In the genomic region with DNA sequence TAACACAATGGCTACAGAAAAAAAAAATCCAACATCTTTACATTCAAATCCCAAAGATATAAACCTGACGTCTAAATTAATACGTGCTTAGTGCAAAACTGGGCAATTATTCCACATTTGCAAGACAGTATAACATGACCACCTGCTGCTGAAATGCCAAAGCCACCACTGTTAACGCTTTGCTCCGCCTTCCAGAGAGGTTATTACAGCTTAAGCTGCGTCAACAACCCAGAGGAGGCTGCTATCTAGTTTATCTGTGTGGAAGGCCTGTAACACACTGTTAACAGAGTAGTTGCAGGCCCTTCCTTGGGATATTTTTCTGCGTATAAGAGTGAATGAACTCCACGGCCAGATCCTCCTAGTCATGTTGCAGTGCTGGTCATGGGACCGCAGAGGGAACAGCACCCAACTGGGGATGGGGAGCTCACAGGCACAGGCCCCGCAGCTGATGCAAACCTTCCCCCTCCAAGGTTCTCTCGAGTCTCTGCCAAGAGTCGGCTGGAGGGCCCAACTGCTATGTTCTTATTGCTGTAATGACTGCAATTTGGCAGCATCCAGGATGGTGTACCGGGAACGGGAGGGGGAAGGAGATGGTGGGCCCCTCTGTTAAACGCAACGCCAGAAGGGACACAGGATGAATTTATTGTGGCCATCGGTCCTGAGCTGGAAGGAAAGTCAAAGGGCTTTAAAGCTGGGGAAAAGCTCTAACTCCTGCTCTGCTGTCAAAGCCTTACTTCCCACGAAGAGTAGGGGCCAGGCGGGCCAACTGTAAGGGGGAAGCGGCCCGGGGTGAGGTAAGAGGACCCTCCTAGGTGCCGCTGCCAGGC, we compare ENCODE assay signal across 7 cellular contexts.
DNase-seq lines count a peak whose midpoint lies in the region; ATAC-seq lines count a peak whose summit lies in the region.

No MANE protein-coding gene starts in this region.

- ATAC-seq in GM18498 (IDR thresholded peaks at IDR 0.05; ENCODE audit: unreplicated experiment) (peak; percentile 13), HG02870 (IDR thresholded peaks at IDR 0.05; ENCODE audit: unreplicated experiment) (peak; percentile 14)

- peak overlapping the region; percentile 95 for H3K27ac ChIP-seq in layer of hippocampus (ENCODE audit: low read depth, low read length)

- H3K27me3 ChIP-seq in layer of hippocampus (ENCODE audit: control insufficient read depth, insufficient read depth, low read length) = no peaks in the 10 kb centered on the region

- DNase-seq in NCI-H187 treated with DMSO at 0.1 percent for 48 hours (lab: John Stamatoyannopoulos, UW) = peak; percentile 55
- peak; percentile 67 for DNase-seq in UCSD-AML1 (lab: John Stamatoyannopoulos, UW; ENCODE audit: unreplicated experiment)
- DNase-seq in cerebellar cortex (ENCODE audit: low spot score) = peak; percentile 74
- DNase-seq in stimulated activated CD4-positive, alpha-beta T cell treated with anti-CD3 and anti-CD28 coated beads, Interleukin-2, amount 100 ng/mL, for 24 hours = peak; percentile 41 to 50

Comparison
In these comparisons a context has a peak if more than half of its experiments do, and no peak if none do; other contexts are left out.
1. Peak in every context shown above with its lines: DNase-seq, ATAC-seq and H3K27ac ChIP-seq.